19 cellular contexts compared by ENCODE assay signal in the genomic region with DNA sequence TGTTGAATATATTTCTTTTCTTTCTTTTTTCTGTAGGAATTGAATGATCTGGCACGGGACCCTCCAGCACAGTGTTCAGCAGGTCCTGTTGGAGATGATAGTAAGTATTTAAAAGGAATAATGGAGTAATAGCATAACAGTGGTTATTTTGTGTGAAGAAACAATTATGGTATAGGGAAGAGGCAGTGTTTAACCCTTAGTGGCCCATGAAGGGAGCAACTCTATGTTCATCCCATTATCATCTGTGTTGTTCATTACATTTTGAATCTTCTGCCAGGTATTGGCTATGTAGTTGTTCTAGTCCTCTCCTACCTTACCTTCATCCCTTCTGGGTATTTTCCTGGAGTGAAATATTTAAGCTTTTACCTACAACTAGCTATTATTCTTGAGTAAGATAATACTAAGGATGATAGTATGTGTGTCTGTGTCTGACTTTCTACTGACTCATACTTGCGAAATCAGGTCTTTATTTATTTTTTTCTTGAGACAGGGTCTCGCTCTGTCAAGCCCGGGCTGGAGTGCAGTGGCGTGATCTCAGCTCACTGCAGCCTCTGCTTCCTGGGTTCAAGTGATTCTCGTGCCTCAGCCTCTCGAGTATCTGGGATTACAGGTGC. TPM values are rescaled to one million over a fixed set of nuclear protein-coding genes. Genes with fewer than 3 reads are reported as not detected.
DNase-seq lines count a peak whose midpoint lies in the region; ATAC-seq, FAIRE-seq and TF ChIP-seq lines count a peak whose summit lies in the region.
"Had no signal": no experiment of that assay in that cellular context is flagged by ENCODE, and none has a peak within 500 bp of the region (broad histone marks: within the 10 kb centered on the region; RNA-seq: fewer than 3 reads in every experiment).

No MANE protein-coding gene starts in this region.

- in situ Hi-C loops in IMR-90 (cut with MboI; ENCODE audit: low sequenced_read_pairs) = no loop called here
- in situ Hi-C loops in K562 (cut with MboI) = no loop called here
- in situ Hi-C loops in transverse colon (cut with MboI; ENCODE audit: low pct_ligation_motif_present in 1 of 4, low pct_unique_long_range_greater_than_20kb in 1 of 4, low sequenced_read_pairs in 3 of 4) = no loop called here

- no peak overlapping the region for H2BK20ac ChIP-seq in IMR-90 (ENCODE audit: low read depth, low read length)

- POLR2A ChIA-PET in IMR-90 (lab: Charles Lee; ENCODE audit: unreplicated experiment) (no interaction called here), K562 (lab: Yijun Ruan, JAX) (interaction anchor here (0.9 kb wide), 1 partner anchor 11 kb away, joined by 3 read pairs; no protein-coding TSS in a partner anchor)

- H3K27me3 Mint-ChIP-seq in activated CD8-positive, alpha-beta memory T cell treated with anti-CD3 and anti-CD28 coated beads, Interleukin-2, amount 10 ng/mL, durations not matched to agents 7 days and 5 days = no peaks in the 10 kb centered on the region
- no peaks in the 10 kb centered on the region for H3K27me3 Mint-ChIP-seq in activated T-helper 1 cell treated with anti-CD3 and anti-CD28 coated beads, Interleukin-12 subunit alpha, Interleukin-12 subunit beta, Interleukin-2, Interleukin-4 antibody, amounts not matched to agents 30 ng/mL and 10 ng/mL and 1 ng/mL, durations not matched to agents 14 hours and 24 hours and 36 hours (ENCODE audit: insufficient read depth)
- H3K27me3 Mint-ChIP-seq: CD8-positive, alpha-beta memory T cell; memory B cell had no signal

- no peak overlapping the region for H2AK9ac ChIP-seq in IMR-90 (replicated peaks; ENCODE audit: low read depth, low read length, poor library complexity)

- H3K36me3 ChIP-seq in IMR-90 (ENCODE audit: control insufficient read depth, insufficient read depth, low read length) = peaks cover 27% of the 10 kb centered on the region
- peaks cover 49% of the 10 kb centered on the region; the same call in 1 of the 3 replicates for H3K36me3 ChIP-seq in K562 (ENCODE audit: control insufficient read depth, insufficient read depth, low read length)
- H3K36me3 ChIP-seq in kidney epithelial cell (ENCODE audit: control insufficient read depth, insufficient read depth, low read length) = peaks cover 1% of the 10 kb centered on the region
- peaks cover 0 to 31% (median 14%) of the 10 kb centered on the region in 4 donors for H3K36me3 ChIP-seq in transverse colon
- H3K36me3 ChIP-seq: ovary had no signal

- no peaks in the 10 kb centered on the region for H3K9me3 ChIP-seq in IMR-90 (ENCODE audit: control insufficient read depth, insufficient read depth, low read length)
- no peaks in the 10 kb centered on the region for H3K9me3 ChIP-seq in K562 (replicated peaks; ENCODE audit: control insufficient read depth, insufficient read depth, low read depth, low read length)
- no peaks in the 10 kb centered on the region for H3K9me3 ChIP-seq in transverse colon
- H3K9me3 ChIP-seq: ovary, SJSA1 had no signal

- no peak overlapping the region for H4K5ac ChIP-seq in IMR-90 (ENCODE audit: low read depth, low read length)

- H3K4me2 ChIP-seq in IMR-90 (ENCODE audit: low read depth, low read length) (peak overlapping the region; percentile 75; the same call in 1 of the 2 replicates), K562 (ENCODE audit: insufficient read depth, low read length) (no peak overlapping the region)

- H2BK5ac ChIP-seq in IMR-90 (ENCODE audit: low read depth, low read length, poor library complexity, severe bottlenecking) = peak overlapping the region; percentile 91

- no peak overlapping the region for H2BK15ac ChIP-seq in IMR-90 (ENCODE audit: low read depth, low read length)

- no peak overlapping the region for H4K91ac ChIP-seq in IMR-90 (ENCODE audit: insufficient read depth, low read depth, low read length)

- dilution Hi-C loops in IMR-90 (cut with HindIII; ENCODE audit: low sequenced_read_pairs, unreplicated experiment) = no loop called here

- H3K9ac ChIP-seq in IMR-90 (ENCODE audit: low read depth, low read length) (no peak overlapping the region), K562 (ENCODE audit: insufficient read depth in 1 of 2, low read depth in 2 of 2, low read length in 2 of 2) (no peak overlapping the region)

- H3K4me3 Mint-ChIP-seq in activated CD8-positive, alpha-beta memory T cell treated with anti-CD3 and anti-CD28 coated beads, Interleukin-2, amount 10 ng/mL, durations not matched to agents 7 days and 5 days = no peak overlapping the region
- H3K4me3 Mint-ChIP-seq in activated T-helper 1 cell treated with anti-CD3 and anti-CD28 coated beads, Interleukin-12 subunit alpha, Interleukin-12 subunit beta, Interleukin-2, Interleukin-4 antibody, amounts not matched to agents 30 ng/mL and 10 ng/mL and 1 ng/mL, durations not matched to agents 14 hours and 24 hours and 36 hours = no peak overlapping the region
- H3K4me3 Mint-ChIP-seq: CD8-positive, alpha-beta memory T cell; memory B cell; WTC11 had no signal

- H3K9me3 Mint-ChIP-seq in activated CD8-positive, alpha-beta memory T cell treated with anti-CD3 and anti-CD28 coated beads, Interleukin-2, amount 10 ng/mL, durations not matched to agents 7 days and 5 days (ENCODE audit: low read depth) = no peaks in the 10 kb centered on the region
- H3K9me3 Mint-ChIP-seq in activated T-helper 1 cell treated with anti-CD3 and anti-CD28 coated beads, Interleukin-12 subunit alpha, Interleukin-12 subunit beta, Interleukin-2, Interleukin-4 antibody, amounts not matched to agents 30 ng/mL and 10 ng/mL and 1 ng/mL, durations not matched to agents 14 hours and 24 hours and 36 hours = no peaks in the 10 kb centered on the region
- H3K9me3 Mint-ChIP-seq: CD8-positive, alpha-beta memory T cell; memory B cell; WTC11 had no signal

- DNase-seq in AG20443 (ENCODE audit: low spot score) (peak; percentile 33), IMR-90 (peak; percentile 86), K562 (ENCODE audit: extremely low read depth in 1 of 4, low spot score in 3 of 4) (no peak), kidney epithelial cell (ENCODE audit: low read depth) (peak; percentile 48), transverse colon (no peak)
- DNase-seq in activated CD8-positive, alpha-beta memory T cell treated with anti-CD3 and anti-CD28 coated beads, Interleukin-2, amount 10 ng/mL, durations not matched to agents 7 days and 5 days = no peak
- DNase-seq in activated T-helper 1 cell treated with anti-CD3 and anti-CD28 coated beads, Interleukin-12 subunit alpha, Interleukin-12 subunit beta, Interleukin-2, Interleukin-4 antibody, amounts not matched to agents 30 ng/mL and 10 ng/mL and 1 ng/mL, durations not matched to agents 14 hours and 24 hours and 36 hours (ENCODE audit: low spot score) = no peak
- DNase-seq: aorta; CD8-positive, alpha-beta memory T cell; effector memory CD4-positive, alpha-beta T cell; NCI-H1105; NCI-H510A treated with DMSO at 0.1 percent for 48 hours; stimulated activated CD4-positive, alpha-beta T cell treated with anti-CD3 and anti-CD28 coated beads, Interleukin-4, amount 100 ng/mL, for 24 hours; stimulated activated naive CD4-positive, alpha-beta T cell treated with Interleukin-2 at 50 U/mL for 16 hours had no signal

- peaks cover 12% of the 10 kb centered on the region for H3K4me1 Mint-ChIP-seq in activated CD8-positive, alpha-beta memory T cell treated with anti-CD3 and anti-CD28 coated beads, Interleukin-2, amount 10 ng/mL, durations not matched to agents 7 days and 5 days
- H3K4me1 Mint-ChIP-seq in activated T-helper 1 cell treated with anti-CD3 and anti-CD28 coated beads, Interleukin-12 subunit alpha, Interleukin-12 subunit beta, Interleukin-2, Interleukin-4 antibody, amounts not matched to agents 30 ng/mL and 10 ng/mL and 1 ng/mL, durations not matched to agents 14 hours and 24 hours and 36 hours (ENCODE audit: low read depth) = peaks cover 23% of the 10 kb centered on the region
- H3K4me1 Mint-ChIP-seq: WTC11 had no signal

- H4K20me1 ChIP-seq in IMR-90 (ENCODE audit: insufficient read depth, low read length) = peaks cover 19% of the 10 kb centered on the region
- H4K20me1 ChIP-seq in K562 (replicated peaks; ENCODE audit: control insufficient read depth, insufficient read depth, low read length) = no peaks in the 10 kb centered on the region

- no peak overlapping the region for H3K56ac ChIP-seq in IMR-90 (ENCODE audit: extremely low read depth, insufficient read depth, low read length)

- H3K79me1 ChIP-seq in IMR-90 (ENCODE audit: low read depth in 1 of 2, low read length in 2 of 2) = peaks cover 12 to 57% of the 10 kb centered on the region in 2 experiments

- H3K18ac ChIP-seq in IMR-90 (ENCODE audit: low read depth, low read length) = peak overlapping the region; percentile 35; the same call in 1 of the 2 replicates

- TF ChIP-seq RAD21 in IMR-90 (IDR thresholded peaks at IDR 0.05; ENCODE audit: low read length) (no peak), K562 (CRISPR knock-in tag; conservative IDR thresholded peaks at IDR 0.05 in 1 of 2, IDR thresholded peaks at IDR 0.05 in 1 of 2) (no peak)

- ATAC-seq in IMR-90 (ENCODE audit: low read depth) (peak; percentile 91), K562 (no peak), HG03521 (IDR thresholded peaks at IDR 0.05; ENCODE audit: unreplicated experiment) (no peak)
- ATAC-seq in activated CD8-positive, alpha-beta memory T cell treated with anti-CD3 and anti-CD28 coated beads, Interleukin-2, amount 10 ng/mL, durations not matched to agents 7 days and 5 days = no peak
- ATAC-seq: WTC11 had no signal

- no peak overlapping the region for H4K8ac ChIP-seq in IMR-90 (ENCODE audit: low read depth in 2 of 2, low read length in 2 of 2)

- H3K27ac Mint-ChIP-seq in activated CD8-positive, alpha-beta memory T cell treated with anti-CD3 and anti-CD28 coated beads, Interleukin-2, amount 10 ng/mL, durations not matched to agents 7 days and 5 days = no peak overlapping the region
- H3K27ac Mint-ChIP-seq in activated T-helper 1 cell treated with anti-CD3 and anti-CD28 coated beads, Interleukin-12 subunit alpha, Interleukin-12 subunit beta, Interleukin-2, Interleukin-4 antibody, amounts not matched to agents 30 ng/mL and 10 ng/mL and 1 ng/mL, durations not matched to agents 14 hours and 24 hours and 36 hours = no peak overlapping the region
- H3K27ac Mint-ChIP-seq: memory B cell had no signal

- peaks cover 49% of the 10 kb centered on the region for H3K79me2 ChIP-seq in K562 (ENCODE audit: control insufficient read depth, insufficient read depth, low read length)

- no peak overlapping the region for H3K4ac ChIP-seq in IMR-90 (ENCODE audit: low read depth, low read length)

- no peak for TF ChIP-seq POLR2A in IMR-90 (IDR thresholded peaks at IDR 0.05; ENCODE audit: low read depth, low read length)
- no peak for TF ChIP-seq POLR2A in K562 (conservative IDR thresholded peaks at IDR 0.05)
- no peak for TF ChIP-seq POLR2A in transverse colon (IDR thresholded peaks at IDR 0.05)

- peaks cover 5% of the 10 kb centered on the region; the same call in 1 of the 2 replicates for H3K4me1 ChIP-seq in IMR-90 (ENCODE audit: control insufficient read depth, insufficient read depth, low read length)
- no peaks in the 10 kb centered on the region for H3K4me1 ChIP-seq in K562 (replicated peaks in 1 of 2; ENCODE audit: control insufficient read depth in 2 of 2, insufficient read depth in 2 of 2, low read length in 2 of 2)
- peaks cover 0 to 10% (median 1%) of the 10 kb centered on the region in 4 donors for H3K4me1 ChIP-seq in transverse colon

- peaks cover 35% of the 10 kb centered on the region for H3K36me3 Mint-ChIP-seq in activated CD8-positive, alpha-beta memory T cell treated with anti-CD3 and anti-CD28 coated beads, Interleukin-2, amount 10 ng/mL, durations not matched to agents 7 days and 5 days
- H3K36me3 Mint-ChIP-seq in activated T-helper 1 cell treated with anti-CD3 and anti-CD28 coated beads, Interleukin-12 subunit alpha, Interleukin-12 subunit beta, Interleukin-2, Interleukin-4 antibody, amounts not matched to agents 30 ng/mL and 10 ng/mL and 1 ng/mL, durations not matched to agents 14 hours and 24 hours and 36 hours (ENCODE audit: low read depth) = peaks cover 21% of the 10 kb centered on the region

- no peak overlapping the region for H2AK5ac ChIP-seq in IMR-90 (ENCODE audit: low read depth, low read length)

- H2AFZ ChIP-seq in IMR-90 (replicated peaks; ENCODE audit: low read length, poor library complexity) = no peak overlapping the region
- no peak overlapping the region for H2AFZ ChIP-seq in K562 (ENCODE audit: low read depth, low read length)

- H3K23ac ChIP-seq in IMR-90 (ENCODE audit: low read depth, low read length) = 0 out of 2 replicates have a peak overlapping the region, but pooled peaks have one; percentile 41

- no peak for FAIRE-seq in K562 (lab: Jason Lieb, UNC)

- no peak overlapping the region for H3K14ac ChIP-seq in IMR-90 (replicated peaks; ENCODE audit: low read depth, low read length)

- 0% methylated on average over 4 of the region's 7 CpGs; no CpG with 5 or more reads in 1 of the 2 experiments for WGBS in IMR-90 (ENCODE audit: extremely low coverage in 2 of 2, insufficient read length in 1 of 2), 2 experiments
- WGBS in K562 (ENCODE audit: insufficient coverage, low coverage, missing lambda C conversion rate) = 89% methylated on average over 6 of the region's 7 CpGs
- 86 to 98% methylated on average over 7 of the region's 7 CpGs for WGBS in transverse colon (ENCODE audit: low coverage in 1 of 2), 2 donors

- TF ChIP-seq CTCF in IMR-90 (conservative IDR thresholded peaks at IDR 0.05; ENCODE audit: low read depth, low read length) (no peak), K562 (IDR thresholded peaks at IDR 0.05 in 2 of 3, conservative IDR thresholded peaks at IDR 0.05 in 1 of 3; ENCODE audit: insufficient read depth in 2 of 3, low read depth in 1 of 3, low read length in 3 of 3) (no peak), kidney epithelial cell (IDR thresholded peaks at IDR 0.05; ENCODE audit: insufficient read depth, low read length, poor library complexity, severe bottlenecking) (no peak), transverse colon (IDR thresholded peaks at IDR 0.05) (no peak)

- peak overlapping the region; percentile 49; the same call in 1 of the 2 replicates for H3K27ac ChIP-seq in IMR-90 (ENCODE audit: insufficient read depth, low read length)
- H3K27ac ChIP-seq in K562 (ENCODE audit: extremely low read depth, low read depth, low read length) = no peak overlapping the region
- H3K27ac ChIP-seq in transverse colon = no peak overlapping the region
- H3K27ac ChIP-seq: ovary, SJSA1 had no signal

- CTCF ChIA-PET in IMR-90 (lab: Yijun Ruan, JAX) (no interaction called here), K562 (lab: Yijun Ruan, JAX; ENCODE audit: low intra/inter-chr PET ratio) (no interaction called here)
- CTCF ChIA-PET in activated CD8-positive, alpha-beta memory T cell treated with anti-CD3 and anti-CD28 coated beads, Interleukin-2, amount 10 ng/mL, durations not matched to agents 7 days and 5 days (lab: Charles Lee) = interaction anchor here (1.0 to 1.3 kb wide), 2 partner anchors 22 to 23 kb away, joined by 3 read pairs; no protein-coding TSS in a partner anchor

- intact Hi-C loops in IMR-90 (cut with micrococcal nuclease) = no loop called here
- intact Hi-C loops in K562 (cut with micrococcal nuclease) = no loop called here
- intact Hi-C loops in transverse colon (cut with DNase I; ENCODE audit: low total_unique reads) = no loop called here
- intact Hi-C loops in activated T-helper 1 cell treated with anti-CD3 and anti-CD28 coated beads, Interleukin-12 subunit alpha, Interleukin-12 subunit beta, Interleukin-2, Interleukin-4 antibody, amounts not matched to agents 30 ng/mL and 10 ng/mL and 1 ng/mL, durations not matched to agents 14 hours and 24 hours and 36 hours (cut with micrococcal nuclease) = no loop called here

- no peaks in the 10 kb centered on the region for H3K27me3 ChIP-seq in IMR-90 (ENCODE audit: control insufficient read depth, insufficient read depth, low read length)
- H3K27me3 ChIP-seq in K562 (ENCODE audit: control insufficient read depth in 2 of 2, insufficient read depth in 2 of 2, low read length in 2 of 2) = no peaks in the 10 kb centered on the region
- H3K27me3 ChIP-seq in kidney epithelial cell (ENCODE audit: control insufficient read depth, insufficient read depth, low read length) = no peaks in the 10 kb centered on the region
- no peaks in the 10 kb centered on the region for H3K27me3 ChIP-seq in transverse colon
- H3K27me3 ChIP-seq: ovary, SJSA1 had no signal

- H3K4me3 ChIP-seq in IMR-90 (ENCODE audit: insufficient read depth, low read depth, low read length) (no peak overlapping the region), K562 (no peak overlapping the region), kidney epithelial cell (ENCODE audit: low read depth, low read length) (no peak overlapping the region), transverse colon (no peak overlapping the region)
- H3K4me3 ChIP-seq: ovary, SJSA1 had no signal

- H3K9me1 ChIP-seq in IMR-90 (ENCODE audit: insufficient read depth, low read length) = peaks cover 5% of the 10 kb centered on the region; the same call in 1 of the 2 replicates
- H3K9me1 ChIP-seq in K562 (ENCODE audit: control insufficient read depth, insufficient read depth, low read length) = no peaks in the 10 kb centered on the region

- TF ChIP-seq EP300 in K562 (IDR thresholded peaks at IDR 0.05; ENCODE audit: low read length) (no peak), transverse colon (IDR thresholded peaks at IDR 0.05; ENCODE audit: low read depth) (no peak)

- H2BK120ac ChIP-seq in IMR-90 (ENCODE audit: low read depth, low read length) = no peak overlapping the region

- BruUV-seq in IMR-90 (replicated peaks; lab: Mats Ljungman, UMichigan) (no TSS peak), K562 (replicated peaks; lab: Mats Ljungman, UMichigan) (no TSS peak)

RNA-seq across cellular contexts. Expression of a gene that starts 39.3 kb away (rescaled TPM):
- total RNA-seq in IMR-90 (2012; rRNA removed) = 35.7 and 56.7 TPM in 2 replicates
- 26.9 and 34.4 TPM in 2 replicates for polyA plus RNA-seq in IMR-90 (2012; rRNA removed)
- polyA plus RNA-seq in IMR-90 (2012; cell fraction: cytosol; rRNA removed) = 17.1 and 36.9 TPM in 2 replicates
- 16.3 and 16.8 TPM in 2 replicates for polyA plus RNA-seq in IMR-90 (2012; cell fraction: nucleus; rRNA removed; ENCODE audit: low replicate concordance)
- total RNA-seq in K562 (2011; cell fraction: chromatin; rRNA removed; ENCODE audit: low replicate concordance) = 56.7 and 101 TPM in 2 replicates
- total RNA-seq in K562 (2011; cell fraction: nucleolus; rRNA removed) = 29.9 and 36.2 TPM in 2 replicates
- 53.2 and 70.1 TPM in 2 replicates for total RNA-seq in K562 (2011; cell fraction: nucleoplasm; rRNA removed)
- total RNA-seq in K562 (2014; rRNA removed) = 72.0 and 92.9 TPM in 2 replicates
- 158 and 167 TPM in 2 replicates for total RNA-seq in K562 (2014; rRNA removed; fragmentation: Illumina TruSeq; extraction: Trizol)
- total RNA-seq in K562 (2015; rRNA removed; fragmentation: Illumina TruSeq; extraction: Trizol) = 151 TPM in 2 replicates
- 198 and 211 TPM in 2 replicates for total RNA-seq in K562 (2021)
- 111 and 122 TPM in 2 replicates for polyA plus RNA-seq in K562 (2011; rRNA removed)
- 40.9 and 69.1 TPM in 2 replicates for polyA plus RNA-seq in K562 (2011; cell fraction: cytosol; rRNA removed)
- polyA plus RNA-seq in K562 (2011; cell fraction: nucleus; rRNA removed) = 23.6 and 41.6 TPM in 2 replicates
- polyA plus RNA-seq in K562 (2012) = 228 and 234 TPM in 2 replicates
- 126 and 138 TPM in 2 replicates for polyA plus RNA-seq in K562 (2014; fragmentation: Illumina TruSeq; extraction: Trizol)
- polyA plus RNA-seq in K562 (2014; fragmentation: Nextera tagmentation; extraction: Ambion mirVana) = 10 to 100 TPM; 53.6 to 58.8 TPM
- 77.7 and 85.0 TPM in 2 replicates for polyA plus RNA-seq in K562 (2014; rRNA removed)
- polyA minus RNA-seq in K562 (2011; rRNA and poly(A)+ RNA removed) = 77.2 and 100 TPM in 2 replicates
- 44.0 and 69.7 TPM in 2 replicates for polyA minus RNA-seq in K562 (2011; cell fraction: cytosol; rRNA and poly(A)+ RNA removed)
- 13.2 and 25.0 TPM in 2 replicates for polyA minus RNA-seq in K562 (2011; cell fraction: nucleus; rRNA and poly(A)+ RNA removed)
- total RNA-seq in kidney epithelial cell = 120 and 127 TPM in 2 replicates
- total RNA-seq in transverse colon = 100 to 1,000 TPM in 2 of 4 donors, 10 to 100 TPM in 2; 45.6 to 134 (median 80.8) TPM
- total RNA-seq in activated CD8-positive, alpha-beta memory T cell treated with anti-CD3 and anti-CD28 coated beads, Interleukin-2, amount 10 ng/mL, durations not matched to agents 7 days and 5 days = 100 to 1,000 TPM; 201 to 244 TPM
- 251 and 265 TPM in 2 replicates for total RNA-seq in activated T-helper 1 cell treated with anti-CD3 and anti-CD28 coated beads, Interleukin-12 subunit alpha, Interleukin-12 subunit beta, Interleukin-2, Interleukin-4 antibody, amounts not matched to agents 30 ng/mL and 10 ng/mL and 1 ng/mL, durations not matched to agents 14 hours and 24 hours and 36 hours

RNA-seq across cellular contexts. Expression of a gene that starts 47.7 kb away (rescaled TPM):
- total RNA-seq in IMR-90 (2012; rRNA removed) = 24.9 and 30.8 TPM in 2 replicates
- polyA plus RNA-seq in IMR-90 (2012; rRNA removed) = 35.7 and 38.8 TPM in 2 replicates
- 34.7 and 72.2 TPM in 2 replicates for polyA plus RNA-seq in IMR-90 (2012; cell fraction: cytosol; rRNA removed)
- polyA plus RNA-seq in IMR-90 (2012; cell fraction: nucleus; rRNA removed; ENCODE audit: low replicate concordance) = 24.5 and 60.8 TPM in 2 replicates
- 44.6 and 81.0 TPM in 2 replicates for total RNA-seq in K562 (2011; cell fraction: chromatin; rRNA removed; ENCODE audit: low replicate concordance)
- total RNA-seq in K562 (2011; cell fraction: nucleolus; rRNA removed) = 52.9 TPM in 2 replicates
- total RNA-seq in K562 (2011; cell fraction: nucleoplasm; rRNA removed) = 37.8 and 55.7 TPM in 2 replicates
- 121 and 123 TPM in 2 replicates for total RNA-seq in K562 (2014; rRNA removed)
- 24.1 and 25.8 TPM in 2 replicates for total RNA-seq in K562 (2014; rRNA removed; fragmentation: Illumina TruSeq; extraction: Trizol)
- total RNA-seq in K562 (2015; rRNA removed; fragmentation: Illumina TruSeq; extraction: Trizol) = 40.6 and 45.1 TPM in 2 replicates
- 79.3 and 87.8 TPM in 2 replicates for total RNA-seq in K562 (2021)
- polyA plus RNA-seq in K562 (2011; rRNA removed) = 44.8 and 51.8 TPM in 2 replicates
- polyA plus RNA-seq in K562 (2011; cell fraction: cytosol; rRNA removed) = 47.3 and 134 TPM in 2 replicates
- polyA plus RNA-seq in K562 (2011; cell fraction: nucleus; rRNA removed) = 34.3 and 47.7 TPM in 2 replicates
- 63.1 and 65.7 TPM in 2 replicates for polyA plus RNA-seq in K562 (2012)
- 45.8 and 61.2 TPM in 2 replicates for polyA plus RNA-seq in K562 (2014; fragmentation: Illumina TruSeq; extraction: Trizol)
- polyA plus RNA-seq in K562 (2014; fragmentation: Nextera tagmentation; extraction: Ambion mirVana) = 1 to 10 TPM; 1.9 to 4.6 TPM
- polyA plus RNA-seq in K562 (2014; rRNA removed) = 63.8 and 67.0 TPM in 2 replicates
- 27.1 and 39.4 TPM in 2 replicates for polyA minus RNA-seq in K562 (2011; rRNA and poly(A)+ RNA removed)
- 47.5 and 54.4 TPM in 2 replicates for polyA minus RNA-seq in K562 (2011; cell fraction: cytosol; rRNA and poly(A)+ RNA removed)
- 29.4 and 36.8 TPM in 2 replicates for polyA minus RNA-seq in K562 (2011; cell fraction: nucleus; rRNA and poly(A)+ RNA removed)
- 167 and 183 TPM in 2 replicates for total RNA-seq in kidney epithelial cell
- 10 to 100 TPM; 26.5 to 50.7 (median 36.2) TPM for total RNA-seq in transverse colon
- 1 to 10 TPM; 1.8 to 4.1 TPM for total RNA-seq in activated CD8-positive, alpha-beta memory T cell treated with anti-CD3 and anti-CD28 coated beads, Interleukin-2, amount 10 ng/mL, durations not matched to agents 7 days and 5 days
- total RNA-seq in activated T-helper 1 cell treated with anti-CD3 and anti-CD28 coated beads, Interleukin-12 subunit alpha, Interleukin-12 subunit beta, Interleukin-2, Interleukin-4 antibody, amounts not matched to agents 30 ng/mL and 10 ng/mL and 1 ng/mL, durations not matched to agents 14 hours and 24 hours and 36 hours = 0.88 and 1.7 TPM in 2 replicates

Comparison
In these comparisons a context has a peak if more than half of its experiments do, and no peak if none do; other contexts are left out.
1. DNase-seq: peak in AG20443 (single experiment), IMR-90 (single experiment) and kidney epithelial cell (single experiment); none in K562 (0 of 4), transverse colon (single experiment), activated CD8-positive, alpha-beta memory T cell treated with anti-CD3 and anti-CD28 coated beads, Interleukin-2, amount 10 ng/mL, durations not matched to agents 7 days and 5 days (single experiment) and activated T-helper 1 cell treated with anti-CD3 and anti-CD28 coated beads, Interleukin-12 subunit alpha, Interleukin-12 subunit beta, Interleukin-2, Interleukin-4 antibody, amounts not matched to agents 30 ng/mL and 10 ng/mL and 1 ng/mL, durations not matched to agents 14 hours and 24 hours and 36 hours (single experiment).